ENCODE assay signal across 3 cellular contexts in the genomic region with DNA sequence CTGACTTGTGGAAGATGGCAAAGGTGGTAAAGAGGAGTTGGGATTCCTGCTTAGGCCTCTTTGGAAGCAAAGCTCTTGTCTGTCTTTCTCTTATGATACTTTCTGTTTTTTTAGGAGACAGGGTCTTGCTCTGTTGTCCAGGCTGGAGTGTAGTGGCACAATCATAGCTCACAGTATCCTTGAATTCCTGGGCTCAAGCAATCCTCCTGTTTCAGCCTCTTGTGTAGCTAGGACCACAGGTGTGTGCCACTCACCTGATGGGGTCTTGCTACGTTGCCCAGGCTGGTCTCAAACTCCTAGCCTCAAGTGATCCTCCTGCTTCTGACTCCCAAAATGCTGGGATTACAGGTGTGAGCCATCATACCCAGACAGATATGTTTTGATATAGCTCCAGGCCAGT.
"Had no signal": no experiment of that assay in that cellular context is flagged by ENCODE, and none has a peak within 500 bp of the region (broad histone marks: within the 10 kb centered on the region; RNA-seq: fewer than 3 reads in every experiment).

No MANE protein-coding gene starts in this region.

- H3K4me3 ChIP-seq: GM12878 had no signal

- ATAC-seq: GM12878 had no signal

- DNase-seq: GDM1, GF-D8 had no signal
